Comparison of ENCODE assay signal across 21 cellular contexts in the genomic region with DNA sequence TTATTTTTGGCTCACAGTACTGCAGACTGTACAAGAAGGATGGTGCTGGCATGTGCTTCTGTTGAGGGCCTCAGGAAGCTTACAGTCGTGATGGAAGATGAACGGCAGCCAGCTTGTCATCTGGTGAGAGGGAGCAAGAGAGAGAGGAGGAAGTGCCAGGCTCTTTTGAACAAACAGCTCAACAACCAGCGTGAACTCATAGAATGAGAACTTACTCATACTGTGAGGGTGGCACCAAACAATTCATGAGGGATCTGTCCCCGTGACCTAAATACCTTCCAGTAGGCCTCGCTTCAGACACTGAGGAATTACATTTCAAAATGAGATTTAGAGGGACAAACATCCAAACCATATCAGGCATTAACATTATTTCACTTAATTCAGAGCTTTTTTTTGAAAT.
DNase-seq lines count a peak whose midpoint lies in the region; ATAC-seq and TF ChIP-seq lines count a peak whose summit lies in the region.
"Had no signal": no experiment of that assay in that cellular context is flagged by ENCODE, and none has a peak within 500 bp of the region (broad histone marks: within the 10 kb centered on the region; RNA-seq: fewer than 3 reads in every experiment).

No MANE protein-coding gene starts in this region.

- POLR2A ChIA-PET in activated CD4-positive, alpha-beta T cell treated with anti-CD3 and anti-CD28 coated beads for 36 hours (lab: Charles Lee): no interaction called here
- POLR2A ChIA-PET in activated B cell treated with CpG ODN at 0.5 μM for 24 hours (lab: Charles Lee): no interaction called here

- no peak for ATAC-seq in activated CD4-positive, alpha-beta T cell treated with anti-CD3 and anti-CD28 coated beads for 36 hours
- ATAC-seq in activated B cell treated with CpG ODN at 0.5 μM for 24 hours (ENCODE audit: low read depth) (no peak), GM21619 (IDR thresholded peaks at IDR 0.05; ENCODE audit: unreplicated experiment) (no peak)
- ATAC-seq: activated T-cell treated with anti-CD3 and anti-CD28 coated beads, Interleukin-2, amount 50 U/mL, for 72 hours; foreskin keratinocyte; left lobe of liver had no signal

- intact Hi-C loops in activated CD4-positive, alpha-beta T cell treated with anti-CD3 and anti-CD28 coated beads for 36 hours (cut with DNase I, micrococcal nuclease): no loop called here
- intact Hi-C loops in activated B cell treated with CpG ODN at 0.5 μM for 24 hours (cut with micrococcal nuclease) (no loop called here), stomach (cut with DNase I; ENCODE audit: low total_unique reads) (no loop called here)

- H3K36me3 ChIP-seq in stomach: peaks cover 10 to 51% (median 31%) of the 10 kb centered on the region in 4 donors

- H3K27me3 ChIP-seq in stomach: no peaks in the 10 kb centered on the region
- H3K27me3 ChIP-seq: BLaER1, foreskin keratinocyte had no signal

- TF ChIP-seq CTCF in activated B cell treated with CpG ODN at 0.5 μM for 24 hours (IDR thresholded peaks at IDR 0.05): no peak
- no peak for TF ChIP-seq CTCF in stomach (IDR thresholded peaks at IDR 0.05)

- peak overlapping the region in 3 of 5 donors; percentile 2 to 53 (median 13) for H3K27ac ChIP-seq in stomach
- H3K27ac ChIP-seq: BLaER1, foreskin keratinocyte, RWPE1 had no signal

- peaks cover 0 to 4% (median under 1%) of the 10 kb centered on the region in 4 donors for H3K4me1 ChIP-seq in stomach
- H3K4me1 ChIP-seq: BLaER1 had no signal

- no peaks in the 10 kb centered on the region for H3K9me3 Mint-ChIP-seq in activated CD4-positive, alpha-beta T cell treated with anti-CD3 and anti-CD28 coated beads for 36 hours (ENCODE audit: low read depth)
- no peaks in the 10 kb centered on the region for H3K9me3 Mint-ChIP-seq in activated B cell treated with CpG ODN at 0.5 μM for 24 hours
- H3K9me3 Mint-ChIP-seq: activated T-cell treated with anti-CD3 and anti-CD28 coated beads, Interleukin-2, amount 50 U/mL, for 72 hours had no signal

- no peaks in the 10 kb centered on the region for H3K27me3 Mint-ChIP-seq in activated CD4-positive, alpha-beta T cell treated with anti-CD3 and anti-CD28 coated beads for 36 hours
- H3K27me3 Mint-ChIP-seq in activated B cell treated with CpG ODN at 0.5 μM for 24 hours: no peaks in the 10 kb centered on the region

- no peak overlapping the region for H3K4me3 Mint-ChIP-seq in activated CD4-positive, alpha-beta T cell treated with anti-CD3 and anti-CD28 coated beads for 36 hours
- H3K4me3 Mint-ChIP-seq in activated B cell treated with CpG ODN at 0.5 μM for 24 hours: no peak overlapping the region
- H3K4me3 Mint-ChIP-seq: activated T-cell treated with anti-CD3 and anti-CD28 coated beads, Interleukin-2, amount 50 U/mL, for 72 hours had no signal

- no peak for TF ChIP-seq POLR2A in stomach (IDR thresholded peaks at IDR 0.05)

- no peak overlapping the region for H3K4me3 ChIP-seq in stomach
- H3K4me3 ChIP-seq: BLaER1, HAP-1 had no signal

- peak overlapping the region; percentile 10 for H3K27ac Mint-ChIP-seq in activated CD4-positive, alpha-beta T cell treated with anti-CD3 and anti-CD28 coated beads for 36 hours
- H3K27ac Mint-ChIP-seq in activated B cell treated with CpG ODN at 0.5 μM for 24 hours: peak overlapping the region; percentile 25
- H3K27ac Mint-ChIP-seq: activated T-cell treated with anti-CD3 and anti-CD28 coated beads, Interleukin-2, amount 50 U/mL, for 72 hours had no signal

- WGBS in stomach, 5 donors: 72 to 86% (median 73%) methylated on average over 5 of the region's 5 CpGs

- peaks cover 29% of the 10 kb centered on the region for H3K36me3 Mint-ChIP-seq in activated CD4-positive, alpha-beta T cell treated with anti-CD3 and anti-CD28 coated beads for 36 hours (ENCODE audit: low read depth)
- H3K36me3 Mint-ChIP-seq in activated B cell treated with CpG ODN at 0.5 μM for 24 hours (ENCODE audit: low read depth): peaks cover 59% of the 10 kb centered on the region

- CTCF ChIA-PET in activated CD4-positive, alpha-beta T cell treated with anti-CD3 and anti-CD28 coated beads for 36 hours (lab: Charles Lee): interaction anchor here (0.9 kb wide), 1 partner anchor 34 kb away, joined by 3 read pairs; no protein-coding TSS in a partner anchor
- CTCF ChIA-PET in activated B cell treated with CpG ODN at 0.5 μM for 24 hours (lab: Charles Lee): no interaction called here

- H3K4me1 Mint-ChIP-seq in activated CD4-positive, alpha-beta T cell treated with anti-CD3 and anti-CD28 coated beads for 36 hours: peaks cover 14% of the 10 kb centered on the region
- no peaks in the 10 kb centered on the region for H3K4me1 Mint-ChIP-seq in activated B cell treated with CpG ODN at 0.5 μM for 24 hours

- no peak for TF ChIP-seq EP300 in stomach (IDR thresholded peaks at IDR 0.05)

- no peak for DNase-seq in activated CD4-positive, alpha-beta T cell treated with anti-CD3 and anti-CD28 coated beads for 36 hours
- DNase-seq in activated CD4-positive, alpha-beta T cell treated with anti-CD3 and anti-CD28 coated beads, Interleukin-2, amount 50 U/mL, for 48 hours: no peak
- no peak for DNase-seq in activated B cell treated with CpG ODN at 0.5 μM for 24 hours
- peak; percentile 70 for DNase-seq in kidney tubule cell (ENCODE audit: low spot score)
- no peak for DNase-seq in stomach
- DNase-seq in dedifferentiated amniotic fluid mesenchymal stem cell (ENCODE audit: extremely low spot score): no peak
- no peak for DNase-seq in NCI-H1092 treated with DMSO at 0.1 percent for 48 hours (lab: John Stamatoyannopoulos, UW)
- DNase-seq: activated CD4-positive, alpha-beta T cell treated with anti-CD3 and anti-CD28 coated beads, Interleukin-2, amount 50 U/mL, for 4 hours; activated T-cell treated with anti-CD3 and anti-CD28 coated beads, Interleukin-2, amount 50 U/mL, for 72 hours; DMS153; foreskin keratinocyte; Karpas-422; NCI-H1417; NCI-H2171; stimulated activated CD4-positive, alpha-beta T cell treated with anti-CD3 and anti-CD28 coated beads, Interleukin-4, amount 100 ng/mL, for 4 hours; stimulated activated CD8-positive, alpha-beta memory T cell treated with anti-CD3 and anti-CD28 coated beads, Interleukin-4, amount 100 ng/mL, for 48 hours had no signal

- no peaks in the 10 kb centered on the region for H3K9me3 ChIP-seq in stomach
- H3K9me3 ChIP-seq: HAP-1 had no signal
